ENCODE assay signal across 9 cellular contexts in genomic region chr2:136490100-136490499, GRCh38.
"Had no signal": no experiment of that assay in that cellular context is flagged by ENCODE, and none has a peak within 500 bp of the region (broad histone marks: within the 10 kb centered on the region; RNA-seq: fewer than 3 reads in every experiment).

No MANE protein-coding gene starts in this region.

- H3K27ac ChIP-seq: GM23248 had no signal

- H3K4me3 ChIP-seq: GM23248, GM23338, HAP-1 had no signal

- H3K9me3 ChIP-seq: HAP-1 had no signal

- DNase-seq: GM23248, GOT3, H7, H9, HCEC 1CT, HFFc6 had no signal

- H3K9me3 Mint-ChIP-seq: GM23338, H9 had no signal

- H3K4me1 ChIP-seq: HAP-1 had no signal

- H3K27ac Mint-ChIP-seq: GM23338, H9, HFFc6 had no signal

- H3K36me3 ChIP-seq: HAP-1 had no signal

- H3K4me3 Mint-ChIP-seq: GM23338, H9, HFFc6 had no signal

- ATAC-seq: GM23338, HCT116 had no signal
